ENCODE assay signal across 8 cellular contexts in the genomic region with DNA sequence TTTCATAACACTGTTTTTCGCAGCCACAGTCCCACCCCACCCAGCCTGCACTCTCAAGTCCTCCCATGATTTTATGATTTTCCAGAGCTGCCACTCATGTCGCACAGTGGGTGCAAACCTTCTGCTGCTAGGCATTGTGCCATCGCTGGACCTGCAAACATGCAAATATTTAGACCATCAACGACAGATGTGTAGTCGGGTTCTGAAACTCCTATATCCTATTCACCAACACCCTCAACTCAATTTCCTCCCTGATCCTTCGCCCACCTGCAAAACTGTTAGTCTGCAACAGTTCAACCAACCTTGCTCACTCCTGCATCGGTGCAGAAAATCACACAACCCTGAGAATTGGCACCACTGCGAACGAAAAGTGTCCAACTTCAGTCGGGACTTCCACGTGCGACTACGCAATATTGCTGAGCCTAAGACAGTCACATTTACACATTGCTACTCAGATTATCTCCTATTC. TPM values are rescaled to one million over a fixed set of nuclear protein-coding genes. Genes with fewer than 3 reads are reported as not detected.
DNase-seq lines count a peak whose midpoint lies in the region; ATAC-seq and TF ChIP-seq lines count a peak whose summit lies in the region.

No MANE protein-coding gene starts in this region.

- peak overlapping the region; percentile 97 for H3K27ac Mint-ChIP-seq in MCF 10A (ENCODE audit: low read depth, unreplicated experiment)

- TF ChIP-seq CTCF in MCF 10A (IDR thresholded peaks at IDR 0.05; ENCODE audit: unreplicated experiment) = no peak

- peak; percentile 9 for ATAC-seq in GM18867 (IDR thresholded peaks at IDR 0.05; ENCODE audit: unreplicated experiment)

- H3K9me3 Mint-ChIP-seq in MCF 10A (ENCODE audit: unreplicated experiment) = no peaks in the 10 kb centered on the region

- H3K4me3 Mint-ChIP-seq in MCF 10A (ENCODE audit: unreplicated experiment) = peak overlapping the region; percentile 95

- POLR2A ChIA-PET in MCF 10A (lab: Yijun Ruan, JAX) = interaction anchor here (0.6 to 2.6 kb wide), 12 partner anchors 13 to 892 kb away, joined by 3 to 17 read pairs (median 6); a partner anchor contains a TSS

- in situ Hi-C loops in ACHN (cut with HindIII; ENCODE audit: low pct_ligation_motif_present, low pct_unique_long_range_greater_than_20kb, low sequenced_read_pairs) = no loop called here

- peaks cover 6% of the 10 kb centered on the region for H3K36me3 Mint-ChIP-seq in MCF 10A (ENCODE audit: insufficient read depth, unreplicated experiment)

- H3K4me1 Mint-ChIP-seq in MCF 10A (ENCODE audit: insufficient read depth, unreplicated experiment) = peaks cover 13% of the 10 kb centered on the region

- no TSS peak for BruUV-seq in MCF 10A (replicated peaks; lab: Mats Ljungman, UMichigan)

- CTCF ChIA-PET in MCF 10A (lab: Yijun Ruan, JAX) = interaction anchor here (1.0 to 1.7 kb wide), 3 partner anchors 14 to 396 kb away, joined by 3 to 8 read pairs (median 4); no protein-coding TSS in a partner anchor

- intact Hi-C loops in MCF 10A (cut with micrococcal nuclease) = loop anchor here (5.0 to 10.0 kb wide), 2 partner anchors 376 to 593 kb away; a partner anchor contains a TSS

- no peaks in the 10 kb centered on the region for H3K27me3 Mint-ChIP-seq in MCF 10A (ENCODE audit: insufficient read depth, unreplicated experiment)

- DNase-seq in ACHN (peak; percentile 38), NCI-H748 (lab: John Stamatoyannopoulos, UW; ENCODE audit: unreplicated experiment) (peak; percentile 82), MCF 10A (ENCODE audit: unreplicated experiment) (no peak), left kidney (ENCODE audit: low read depth, low spot score) (peak; percentile 65), iPS-NIHi7 (ENCODE audit: extremely low spot score) (no peak), NCI-H128 (lab: John Stamatoyannopoulos, UW; ENCODE audit: unreplicated experiment) (no peak)
- peak; percentile 35 for DNase-seq in stimulated activated CD8-positive, alpha-beta memory T cell treated with anti-CD3 and anti-CD28 coated beads, Interleukin-4, amount 100 ng/mL, for 48 hours

RNA-seq across cellular contexts. Expression of a gene that starts 0.9 kb away (rescaled TPM):
- 14.6 and 20.7 TPM in 2 replicates for total RNA-seq in MCF 10A (2022)

RNA-seq across cellular contexts. Expression of a gene that starts 24.7 kb away (rescaled TPM):
- not detected in 2 replicates for total RNA-seq in MCF 10A (2022)

Comparison
In these comparisons a context has a peak if more than half of its experiments do, and no peak if none do; other contexts are left out.
1. DNase-seq: peak in ACHN (single experiment), NCI-H748 (single experiment), left kidney (single experiment) and stimulated activated CD8-positive, alpha-beta memory T cell treated with anti-CD3 and anti-CD28 coated beads, Interleukin-4, amount 100 ng/mL, for 48 hours (single experiment); none in MCF 10A (single experiment), iPS-NIHi7 (single experiment) and NCI-H128 (single experiment).